8 cellular contexts compared by ENCODE assay signal in genomic region chr5:160312960-160313734, GRCh38. TPM values are rescaled to one million over a fixed set of nuclear protein-coding genes. Genes with fewer than 3 reads are reported as not detected.
DNase-seq lines count a peak whose midpoint lies in the region; ATAC-seq lines count a peak whose summit lies in the region.

No MANE protein-coding gene starts in this region.

- ATAC-seq in right cardiac atrium (no peak), GM19324 (IDR thresholded peaks at IDR 0.05; ENCODE audit: low FRiP score, unreplicated experiment) (no peak), GM19351 (IDR thresholded peaks at IDR 0.05; ENCODE audit: unreplicated experiment) (no peak)
- no peak for ATAC-seq in stimulated activated effector memory CD8-positive, alpha-beta T cell treated with anti-CD3 and anti-CD28 coated beads, Interleukin-12 subunit alpha, Interleukin-12 subunit beta, amount 100 ng/mL, for 72 hours

- peak overlapping the region; percentile 70 for H3K4me3 Mint-ChIP-seq in stimulated activated effector memory CD8-positive, alpha-beta T cell treated with anti-CD3 and anti-CD28 coated beads, Interleukin-12 subunit alpha, Interleukin-12 subunit beta, amount 100 ng/mL, for 72 hours

- peaks cover 7% of the 10 kb centered on the region for H3K4me1 Mint-ChIP-seq in stimulated activated effector memory CD8-positive, alpha-beta T cell treated with anti-CD3 and anti-CD28 coated beads, Interleukin-12 subunit alpha, Interleukin-12 subunit beta, amount 100 ng/mL, for 72 hours

- H3K4me1 ChIP-seq in right cardiac atrium (ENCODE audit: control insufficient read depth, insufficient read depth, low read length) = peaks cover 4% of the 10 kb centered on the region

- no peak overlapping the region for H3K27ac ChIP-seq in right cardiac atrium (ENCODE audit: low read length)

- H3K27me3 ChIP-seq in right cardiac atrium (ENCODE audit: control insufficient read depth, insufficient read depth) = no peaks in the 10 kb centered on the region

- DNase-seq in NCI-H146 (lab: John Stamatoyannopoulos, UW) = peak; percentile 35
- DNase-seq in NCI-H146 treated with DMSO at 0.1 percent for 48 hours (lab: John Stamatoyannopoulos, UW; ENCODE audit: unreplicated experiment) = no peak
- DNase-seq in SHP77 treated with DMSO at 0.1 percent for 48 hours (lab: John Stamatoyannopoulos, UW) = peak; percentile 53
- DNase-seq in right cardiac atrium = no peak
- no peak for DNase-seq in stimulated activated effector memory CD8-positive, alpha-beta T cell treated with anti-CD3 and anti-CD28 coated beads, Interleukin-12 subunit alpha, Interleukin-12 subunit beta, amount 100 ng/mL, for 72 hours (ENCODE audit: low spot score in 2 of 2)
- no peak for DNase-seq in SKM-1 treated with dmso at 0.1 percent for 144 hours (lab: John Stamatoyannopoulos, UW; ENCODE audit: unreplicated experiment)

- H3K4me3 ChIP-seq in right cardiac atrium (ENCODE audit: low read length) = peak overlapping the region; percentile 93

- intact Hi-C loops in right cardiac atrium (cut with DNase I) = no loop called here

- WGBS in right cardiac atrium = 29% methylated on average over 8 of the region's 8 CpGs

- no peaks in the 10 kb centered on the region for H3K9me3 ChIP-seq in right cardiac atrium (ENCODE audit: control insufficient read depth, low read length)

- H3K27ac Mint-ChIP-seq in stimulated activated effector memory CD8-positive, alpha-beta T cell treated with anti-CD3 and anti-CD28 coated beads, Interleukin-12 subunit alpha, Interleukin-12 subunit beta, amount 100 ng/mL, for 72 hours = no peak overlapping the region

- H3K36me3 Mint-ChIP-seq in stimulated activated effector memory CD8-positive, alpha-beta T cell treated with anti-CD3 and anti-CD28 coated beads, Interleukin-12 subunit alpha, Interleukin-12 subunit beta, amount 100 ng/mL, for 72 hours = no peaks in the 10 kb centered on the region

- H3K9me3 Mint-ChIP-seq in stimulated activated effector memory CD8-positive, alpha-beta T cell treated with anti-CD3 and anti-CD28 coated beads, Interleukin-12 subunit alpha, Interleukin-12 subunit beta, amount 100 ng/mL, for 72 hours = no peaks in the 10 kb centered on the region

RNA-seq across cellular contexts. Expression of gene CCNJL, which starts 0.8 kb away (rescaled TPM):
- 1 to 10 TPM; 4.3 to 8.6 (median 6.1) TPM for total RNA-seq in right cardiac atrium
- polyA plus RNA-seq in right cardiac atrium = 4.1 TPM

RNA-seq across cellular contexts. Expression of gene C1QTNF2, which starts 57.3 kb away (rescaled TPM):
- 1 to 10 TPM; 1.6 to 4.3 (median 2.2) TPM for total RNA-seq in right cardiac atrium
- 2.1 TPM for polyA plus RNA-seq in right cardiac atrium

Comparison
In these comparisons a context has a peak if more than half of its experiments do, and no peak if none do; other contexts are left out.
1. DNase-seq: peak in NCI-H146 (single experiment) and SHP77 treated with DMSO at 0.1 percent for 48 hours (single experiment); none in NCI-H146 treated with DMSO at 0.1 percent for 48 hours (single experiment), right cardiac atrium (0 of 3), stimulated activated effector memory CD8-positive, alpha-beta T cell treated with anti-CD3 and anti-CD28 coated beads, Interleukin-12 subunit alpha, Interleukin-12 subunit beta, amount 100 ng/mL, for 72 hours (0 of 2) and SKM-1 treated with dmso at 0.1 percent for 144 hours (single experiment).